8 cellular contexts compared by ENCODE assay signal in the genomic region with DNA sequence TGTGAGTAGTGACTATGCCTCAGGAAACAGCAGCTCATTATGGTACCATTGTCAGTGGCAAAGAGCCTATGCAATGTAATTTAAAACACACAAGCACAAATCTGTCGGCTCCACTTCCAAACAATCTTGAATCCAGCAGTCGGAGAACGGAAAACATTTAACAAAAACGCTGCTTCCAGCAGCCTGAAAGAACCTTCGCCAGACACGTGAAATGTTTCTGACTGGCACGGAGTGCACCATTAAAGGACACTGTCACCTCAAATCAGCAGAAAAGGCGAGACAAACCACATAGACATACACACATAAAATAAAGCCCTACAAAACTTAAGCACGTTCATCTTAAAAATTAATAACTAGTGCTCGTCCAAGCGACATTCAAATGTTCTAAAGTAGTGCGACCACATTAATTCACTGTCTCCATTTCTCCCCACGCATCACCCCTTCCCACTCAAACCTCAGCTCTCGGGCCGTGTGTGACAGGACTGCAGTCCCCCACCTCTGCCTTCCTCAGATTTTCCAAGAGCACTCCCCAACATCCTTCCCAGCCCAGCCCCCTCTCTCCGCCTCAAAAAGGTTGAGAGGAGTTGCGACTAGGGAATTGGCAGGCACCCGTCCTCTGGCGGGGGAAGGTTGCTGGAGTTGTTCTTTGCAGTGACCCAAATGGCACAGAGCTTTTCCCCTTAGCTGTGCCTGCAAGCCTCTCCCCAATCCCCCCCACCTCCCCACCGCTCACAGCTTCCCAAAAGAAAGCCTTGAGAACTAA. TPM values are rescaled to one million over a fixed set of nuclear protein-coding genes. Genes with fewer than 3 reads are reported as not detected.
A peak's percentile ranks its signal among the peaks of the same experiment; 100 is the strongest.
DNase-seq lines count a peak whose midpoint lies in the region; ATAC-seq, FAIRE-seq and TF ChIP-seq lines count a peak whose summit lies in the region.

No MANE protein-coding gene starts in this region.

- TF ChIP-seq CTCF in 22Rv1 (IDR thresholded peaks at IDR 0.05) (no peak), SU-DHL-6 (IDR thresholded peaks at IDR 0.05; ENCODE audit: insufficient read depth, low read length, poor library complexity, severe bottlenecking) (no peak), H1 (IDR thresholded peaks at IDR 0.05; ENCODE audit: control extremely low read depth in 1 of 3, insufficient read depth in 1 of 3, low read depth in 1 of 3, low read length in 3 of 3) (no peak), testis (IDR thresholded peaks at IDR 0.05) (no peak)

- H2BK5ac ChIP-seq in H1 (ENCODE audit: low read depth, low read length) = peak overlapping the region; percentile 28; the same call in 1 of the 2 replicates
- peak overlapping the region; percentile 46 for H2BK5ac ChIP-seq in mesendoderm (ENCODE audit: low read length)

- no peak overlapping the region for H4K91ac ChIP-seq in H1 (replicated peaks; ENCODE audit: insufficient read length, low read length)

- H2AFZ ChIP-seq in SU-DHL-6 (ENCODE audit: low read depth, low read length, severe bottlenecking) (no peak overlapping the region), H1 (ENCODE audit: low read length) (peak overlapping the region; percentile 38; the same call in 1 of the 2 replicates)

- H4K5ac ChIP-seq in H1 (ENCODE audit: insufficient read length, low read depth, low read length) (no peak overlapping the region), mesendoderm (ENCODE audit: low read length) (no peak overlapping the region)

- intact Hi-C loops in testis (cut with DNase I; ENCODE audit: low total_unique reads) = loop anchor here (5.0 to 10.0 kb wide), 2 partner anchors 86 to 166 kb away; a partner anchor contains a TSS

- H3K56ac ChIP-seq in H1 (replicated peaks; ENCODE audit: insufficient read length, low read depth, low read length) (no peak overlapping the region), mesendoderm (ENCODE audit: low read length) (peak overlapping the region; percentile 93)

- H3K9me2 ChIP-seq in SU-DHL-6 (replicated peaks; ENCODE audit: insufficient read depth, low read length) = no peaks in the 10 kb centered on the region

- H4K8ac ChIP-seq in H1 (ENCODE audit: extremely low read depth, insufficient read depth, low read length) = no peak overlapping the region
- no peak overlapping the region for H4K8ac ChIP-seq in mesendoderm (ENCODE audit: low read depth, low read length)

- TF ChIP-seq EP300 in H1 (IDR thresholded peaks at IDR 0.05; ENCODE audit: borderline replicate concordance in 1 of 2, low read depth in 2 of 2, low read length in 2 of 2) = no peak

- no peak overlapping the region for H2BK20ac ChIP-seq in H1 (ENCODE audit: low read length)

- POLR2A ChIA-PET in H1 (lab: Charles Lee; ENCODE audit: partially characterized antibody) = interaction anchor here (0.6 to 7.9 kb wide), 10 partner anchors 9 to 170 kb away, joined by 3 to 60 read pairs (median 5); a partner anchor contains a TSS

- no peak overlapping the region for H2BK12ac ChIP-seq in H1 (ENCODE audit: low read depth, low read length)

- H3K4me2 ChIP-seq in SU-DHL-6 (ENCODE audit: low read depth, low read length, poor library complexity, severe bottlenecking) (peak overlapping the region; percentile 96), H1 (ENCODE audit: insufficient read depth in 1 of 2, low read depth in 2 of 2, low read length in 2 of 2) (peak overlapping the region; percentile 81 to 99), mesendoderm (ENCODE audit: low read length) (peak overlapping the region; percentile 64)

- H3K4ac ChIP-seq in H1 (replicated peaks; ENCODE audit: insufficient read length, low read depth, low read length) (no peak overlapping the region), mesendoderm (ENCODE audit: low read depth, low read length) (no peak overlapping the region)

- H4K20me1 ChIP-seq in SU-DHL-6 (ENCODE audit: low read depth, low read length) (no peaks in the 10 kb centered on the region), H1 (replicated peaks in 1 of 2; ENCODE audit: control insufficient read depth in 1 of 2, insufficient read depth in 2 of 2, low read length in 2 of 2) (peaks cover 0 to 3% of the 10 kb centered on the region in 2 experiments)

- TF ChIP-seq POLR2A in H1 (IDR thresholded peaks at IDR 0.05; ENCODE audit: control extremely low read depth in 1 of 2, low read depth in 2 of 2, low read length in 2 of 2) (no peak), testis (IDR thresholded peaks at IDR 0.05) (no peak)

- FAIRE-seq in H1 (lab: Jason Lieb, UNC) = no peak

- H2BK120ac ChIP-seq in H1 (replicated peaks; ENCODE audit: low read depth, low read length) (no peak overlapping the region), mesendoderm (ENCODE audit: low read depth, low read length) (no peak overlapping the region)

- H3K79me2 ChIP-seq in SU-DHL-6 (ENCODE audit: insufficient read depth, low read length) = peaks cover 95% of the 10 kb centered on the region
- peaks cover 3 to 47% of the 10 kb centered on the region in 2 experiments; a peak in 3 of 4 replicates for H3K79me2 ChIP-seq in H1 (ENCODE audit: control insufficient read depth in 1 of 2, insufficient read depth in 2 of 2, low read length in 2 of 2)
- H3K79me2 ChIP-seq in mesendoderm (ENCODE audit: control insufficient read depth, insufficient read depth, low read length) = peaks cover 20% of the 10 kb centered on the region

- H3K27me3 ChIP-seq in SU-DHL-6 (ENCODE audit: low read length) (no peaks in the 10 kb centered on the region), H1 (replicated peaks in 1 of 4; ENCODE audit: control insufficient read depth in 3 of 4, extremely low read depth in 1 of 4, insufficient read depth in 3 of 4, low read length in 3 of 4) (no peaks in the 10 kb centered on the region), mesendoderm (ENCODE audit: insufficient read depth, low read length, poor library complexity) (no peaks in the 10 kb centered on the region), testis (no peaks in the 10 kb centered on the region)

- H2AK5ac ChIP-seq in H1 (ENCODE audit: low read depth, low read length) (no peak overlapping the region), mesendoderm (ENCODE audit: low read length) (no peak overlapping the region)

- H3K9ac ChIP-seq in SU-DHL-6 (ENCODE audit: low read length) (peak overlapping the region; percentile 87), H1 (replicated peaks in 1 of 4; ENCODE audit: extremely low read depth in 1 of 4, low read depth in 3 of 4, low read length in 3 of 4) (peak overlapping the region; percentile 45 to 99 (median 80)), mesendoderm (ENCODE audit: low read length) (peak overlapping the region; percentile 89)

- peak overlapping the region; percentile 76 for H3K27ac ChIP-seq in 22Rv1
- H3K27ac ChIP-seq in SU-DHL-6 (ENCODE audit: low read depth, low read length) = peak overlapping the region; percentile 100
- peak overlapping the region; percentile 76 for H3K27ac ChIP-seq in H1 (ENCODE audit: low read depth, low read length)
- no peak overlapping the region for H3K27ac ChIP-seq in mesendoderm (ENCODE audit: low read depth, low read length)
- H3K27ac ChIP-seq in testis = peak overlapping the region; percentile 89 to 93

- H3K23ac ChIP-seq in H1 (ENCODE audit: insufficient read length) = no peak overlapping the region
- no peak overlapping the region for H3K23ac ChIP-seq in mesendoderm (ENCODE audit: low read length)

- CTCF ChIA-PET in H1 (lab: Charles Lee; ENCODE audit: partially characterized antibody) = interaction anchor here (0.8 kb wide), 1 partner anchor 8 kb away, joined by 5 read pairs; no protein-coding TSS in a partner anchor

- H2BK15ac ChIP-seq in H1 (ENCODE audit: low read length) (no peak overlapping the region), mesendoderm (replicated peaks; ENCODE audit: low read depth) (no peak overlapping the region)

- H3K23me2 ChIP-seq in H1 (ENCODE audit: low read depth, low read length) = peaks cover 13% of the 10 kb centered on the region

- TF ChIP-seq RAD21 in H1 (IDR thresholded peaks at IDR 0.05 in 1 of 2, conservative IDR thresholded peaks at IDR 0.05 in 1 of 2; ENCODE audit: low read depth in 2 of 2, low read length in 2 of 2) = 0 out of 4 replicates have a peak, but pooled peaks of 1 of the 2 experiments have one; percentile 1

- H3F3A ChIP-seq in SU-DHL-6 (ENCODE audit: insufficient read depth) = peaks cover 31% of the 10 kb centered on the region

- peak overlapping the region; percentile 88 for H3K18ac ChIP-seq in H1 (ENCODE audit: extremely low read depth, low read length)
- peak overlapping the region; percentile 20 for H3K18ac ChIP-seq in mesendoderm (ENCODE audit: low read length)

- no peaks in the 10 kb centered on the region for H3K9me3 ChIP-seq in SU-DHL-6 (ENCODE audit: insufficient read depth, low read length)
- no peaks in the 10 kb centered on the region for H3K9me3 ChIP-seq in H1 (ENCODE audit: insufficient read depth in 2 of 2, low read depth in 1 of 2, low read length in 1 of 2)
- no peaks in the 10 kb centered on the region for H3K9me3 ChIP-seq in testis

- 5% methylated on average over 20 of the region's 20 CpGs; no CpG with 5 or more reads in 1 of the 2 experiments for WGBS in H1 (ENCODE audit: extremely low coverage in 1 of 2, insufficient coverage in 1 of 2, insufficient read length in 1 of 2, insufficient replicate concordance in 2 of 2, low coverage in 1 of 2, low lambda C conversion rate in 2 of 2, missing lambda C conversion rate in 1 of 2), 2 experiments
- WGBS in mesendoderm (ENCODE audit: extremely low coverage, insufficient coverage, low lambda C conversion rate) = no CpG with 5 or more reads among the region's 20 CpGs
- 1% methylated on average over 20 of the region's 20 CpGs for WGBS in testis, 2 donors

- peak overlapping the region; percentile 90 for H3K4me3 ChIP-seq in SU-DHL-6 (ENCODE audit: insufficient read depth, low read length, poor library complexity, severe bottlenecking)
- peak overlapping the region; percentile 89 to 99 (median 92) for H3K4me3 ChIP-seq in H1 (ENCODE audit: extremely low read depth in 1 of 4, insufficient read depth in 2 of 4, low read depth in 3 of 4, low read length in 4 of 4)
- H3K4me3 ChIP-seq in mesendoderm (ENCODE audit: low read length) = peak overlapping the region; percentile 81
- H3K4me3 ChIP-seq in testis = peak overlapping the region; percentile 71 to 79

- peaks cover 3% of the 10 kb centered on the region; the same call in 1 of the 2 replicates for H3K79me1 ChIP-seq in H1 (ENCODE audit: low read depth, low read length)
- H3K79me1 ChIP-seq in mesendoderm (ENCODE audit: low read length) = peaks cover 4% of the 10 kb centered on the region

- DNase-seq in H1 (ENCODE audit: low read depth in 1 of 2, low spot score in 2 of 2) = no peak
- peak; percentile 29 for DNase-seq in mesendoderm
- DNase-seq in testis = peak; percentile 51

- H3K4me1 ChIP-seq in H1 (replicated peaks in 1 of 4; ENCODE audit: control insufficient read depth in 3 of 4, insufficient read depth in 4 of 4, low read length in 3 of 4) = peaks cover 0 to 17% (median 3%) of the 10 kb centered on the region in 4 experiments; a peak in 4 of 7 replicates
- peaks cover 2% of the 10 kb centered on the region for H3K4me1 ChIP-seq in mesendoderm (ENCODE audit: control insufficient read depth, low read depth, low read length)
- H3K4me1 ChIP-seq in testis = peaks cover 12% of the 10 kb centered on the region

- H3K36me3 ChIP-seq in SU-DHL-6 (ENCODE audit: low read length) = peaks cover 3% of the 10 kb centered on the region; the same call in 1 of the 2 replicates
- H3K36me3 ChIP-seq in H1 (ENCODE audit: control insufficient read depth in 2 of 4, insufficient read depth in 4 of 4, low read length in 3 of 4) = peaks cover 0 to 19% (median 3%) of the 10 kb centered on the region in 4 experiments; a peak in 4 of 8 replicates
- H3K36me3 ChIP-seq in mesendoderm (ENCODE audit: control insufficient read depth, insufficient read depth, low read length) = no peaks in the 10 kb centered on the region
- no peaks in the 10 kb centered on the region for H3K36me3 ChIP-seq in testis (ENCODE audit: low read depth, missing control alignments)

- H3K14ac ChIP-seq in H1 (ENCODE audit: insufficient read length) = no peak overlapping the region

- ATAC-seq in GM19328 (IDR thresholded peaks at IDR 0.05; ENCODE audit: unreplicated experiment) (peak; percentile 0), HG02678 (IDR thresholded peaks at IDR 0.05; ENCODE audit: unreplicated experiment) (no peak), GM21786 (IDR thresholded peaks at IDR 0.05; ENCODE audit: unreplicated experiment) (no peak)

RNA-seq across cellular contexts. Expression of a gene that starts 0.6 kb away (rescaled TPM):
- total RNA-seq in H1 (2021; fragmentation: NEBNext Ultra II Directional; extraction: Animal tissue kit (Norgen Biotek cat#: 25700)) = 9.2 and 11.7 TPM in 2 replicates
- polyA plus RNA-seq in H1 (2011; rRNA removed) = 1.2 and 1.6 TPM in 2 replicates
- 2.0 TPM for polyA plus RNA-seq in H1 (2011; cell fraction: cytosol; rRNA removed)
- polyA plus RNA-seq in H1 (2011; cell fraction: nucleus; rRNA removed) = 1.5 TPM
- 4.1 to 7.9 TPM (median 5.5 TPM) in 4 replicates for polyA plus RNA-seq in H1 (2012, experiment 1 of 2)
- polyA plus RNA-seq in H1 (2012, experiment 2 of 2) = 0.75 TPM
- 2.7 TPM for polyA plus RNA-seq in H1 (2013, experiment 1 of 2)
- polyA plus RNA-seq in H1 (2013, experiment 2 of 2) = 3.4 TPM
- 8.8 and 9.6 TPM in 2 replicates for polyA minus RNA-seq in H1 (2011; rRNA and poly(A)+ RNA removed)
- 3.0 TPM for polyA minus RNA-seq in H1 (2011; cell fraction: cytosol; rRNA and poly(A)+ RNA removed)
- polyA minus RNA-seq in H1 (2011; cell fraction: nucleus; rRNA and poly(A)+ RNA removed) = 7.0 TPM
- 7.6 TPM for polyA plus RNA-seq in mesendoderm (2013, experiment 1 of 2)
- polyA plus RNA-seq in mesendoderm (2013, experiment 2 of 2) = 8.3 TPM
- total RNA-seq in testis = 10 to 100 TPM; 12.3 to 13.1 TPM
- polyA plus RNA-seq in testis (ENCODE audit: insufficient read depth, low read depth, low replicate concordance) = 11.4 TPM

Comparison
In these comparisons a context has a peak if more than half of its experiments do, and no peak if none do; other contexts are left out.
1. DNase-seq: peak in mesendoderm (single experiment) and testis (single experiment); none in H1 (0 of 2).
2. Peak in every context shown above with its lines, with median percentiles within 50 percentile points of each other: H3K4me2 ChIP-seq, H3K4me3 ChIP-seq and H3K9ac ChIP-seq.